Comparison of ENCODE assay signal across 10 cellular contexts in the genomic region with DNA sequence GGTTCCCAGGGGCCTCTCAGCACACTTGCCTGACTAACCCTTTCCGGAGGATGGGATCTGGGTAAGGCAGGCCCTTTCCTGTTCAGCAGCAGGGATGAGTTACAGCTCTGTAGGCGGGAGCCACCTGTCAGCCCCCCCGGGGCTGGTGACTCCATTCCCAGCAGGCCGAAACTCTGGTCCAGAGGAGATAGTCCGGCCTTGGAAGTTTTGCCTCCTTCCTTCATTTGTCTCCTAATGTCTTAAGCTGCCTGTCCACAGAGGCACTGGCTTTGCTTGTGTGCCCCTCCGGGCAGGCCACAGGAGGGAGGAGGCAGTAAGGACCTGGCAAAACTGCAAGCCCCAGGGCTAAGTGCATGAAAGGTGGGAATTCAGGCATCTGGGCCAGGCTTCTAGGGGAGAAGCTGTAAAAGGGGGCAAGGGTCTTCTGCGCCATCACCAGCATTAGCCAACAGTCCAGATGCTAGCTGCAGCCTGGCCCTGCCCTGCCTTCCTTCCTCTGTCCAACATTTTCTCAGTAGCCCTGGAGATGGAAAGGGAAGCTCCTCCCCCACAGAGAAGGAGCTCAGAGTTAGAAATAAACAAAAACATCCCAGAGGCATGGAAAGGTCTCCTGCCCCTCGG. TPM values are rescaled to one million over a fixed set of nuclear protein-coding genes. Genes with fewer than 3 reads are reported as not detected.
DNase-seq lines count a peak whose midpoint lies in the region; ATAC-seq and TF ChIP-seq lines count a peak whose summit lies in the region.
"Had no signal": no experiment of that assay in that cellular context is flagged by ENCODE, and none has a peak within 500 bp of the region (broad histone marks: within the 10 kb centered on the region; RNA-seq: fewer than 3 reads in every experiment).

No MANE protein-coding gene starts in this region.

- H3K9me3 ChIP-seq in uterus = no peaks in the 10 kb centered on the region

- peaks cover 0 to 29% of the 10 kb centered on the region in 2 donors for H3K4me1 ChIP-seq in uterus

- peak overlapping the region; percentile 55 to 79 for H3K4me3 ChIP-seq in uterus

- no peaks in the 10 kb centered on the region for H3K27me3 Mint-ChIP-seq in activated naive CD4-positive, alpha-beta T cell treated with anti-CD3 and anti-CD28 coated beads, Interleukin-2, amount 50 U/mL, for 24 hours

- H3K9me3 Mint-ChIP-seq in activated naive CD4-positive, alpha-beta T cell treated with anti-CD3 and anti-CD28 coated beads, Interleukin-2, amount 50 U/mL, for 24 hours = no peaks in the 10 kb centered on the region

- H3K27ac ChIP-seq in cingulate gyrus (ENCODE audit: low read depth, low read length) = peak overlapping the region; percentile 91
- H3K27ac ChIP-seq in uterus = peak overlapping the region; percentile 98 to 99

- H3K4me1 Mint-ChIP-seq in activated naive CD4-positive, alpha-beta T cell treated with anti-CD3 and anti-CD28 coated beads, Interleukin-2, amount 50 U/mL, for 24 hours = peaks cover 41% of the 10 kb centered on the region

- ATAC-seq in GM19455 (IDR thresholded peaks at IDR 0.05; ENCODE audit: unreplicated experiment) = no peak
- ATAC-seq: activated CD4-positive, CD25-positive, alpha-beta regulatory T cell treated with anti-CD3 and anti-CD28 coated beads, Interleukin-2, amount 50 U/mL, for 24 hours had no signal

- no peaks in the 10 kb centered on the region for H3K36me3 Mint-ChIP-seq in activated naive CD4-positive, alpha-beta T cell treated with anti-CD3 and anti-CD28 coated beads, Interleukin-2, amount 50 U/mL, for 24 hours

- no peak for TF ChIP-seq CTCF in uterus (IDR thresholded peaks at IDR 0.05)

- H3K27ac Mint-ChIP-seq in activated naive CD4-positive, alpha-beta T cell treated with anti-CD3 and anti-CD28 coated beads, Interleukin-2, amount 50 U/mL, for 24 hours = no peak overlapping the region

- no peaks in the 10 kb centered on the region for H3K36me3 ChIP-seq in uterus

- H3K4me3 Mint-ChIP-seq in activated naive CD4-positive, alpha-beta T cell treated with anti-CD3 and anti-CD28 coated beads, Interleukin-2, amount 50 U/mL, for 24 hours = peak overlapping the region; percentile 26

- no peak for TF ChIP-seq POLR2A in uterus (IDR thresholded peaks at IDR 0.05)

- DNase-seq in activated naive CD4-positive, alpha-beta T cell treated with Interleukin-2 at 50 U/mL for 16 hours = no peak
- DNase-seq in mesenteric fat pad (ENCODE audit: low spot score) = peak; percentile 87
- DNase-seq in uterus = peak; percentile 59 to 65
- DNase-seq in globus pallidus (ENCODE audit: low spot score) = no peak
- no peak for DNase-seq in GOT3 (lab: John Stamatoyannopoulos, UW)
- DNase-seq: DND-41 had no signal

- no peaks in the 10 kb centered on the region for H3K27me3 ChIP-seq in uterus

- intact Hi-C loops in uterus (cut with DNase I; ENCODE audit: low total_unique reads) = loop anchor here (10.0 kb wide), 1 partner anchor 125 kb away; a partner anchor contains a TSS

RNA-seq across cellular contexts. Expression of a gene that starts 1.2 kb away (rescaled TPM):
- total RNA-seq in mesenteric fat pad = 543 TPM
- 100 to 1,000 TPM in 3 of 4 donors, 1 to 10 TPM in 1; 8.5 to 368 (median 275) TPM for total RNA-seq in uterus

RNA-seq across cellular contexts. Expression of a gene that starts 11.1 kb away (rescaled TPM):
- total RNA-seq in mesenteric fat pad (265 TPM), uterus (10 to 100 TPM in 3 of 4 donors, 1 to 10 TPM in 1; 5.5 to 68.6 (median 36.2) TPM)

RNA-seq across cellular contexts. Expression of a gene that starts 12.1 kb away (rescaled TPM):
- total RNA-seq in mesenteric fat pad = 78.4 TPM
- 100 to 1,000 TPM in 1 of 4 donors, 10 to 100 TPM in 3; 45.0 to 133 (median 74.2) TPM for total RNA-seq in uterus

RNA-seq across cellular contexts. Expression of a gene that starts 50.6 kb away (rescaled TPM):
- total RNA-seq in mesenteric fat pad (not detected), uterus (not detected)

Comparison
In these comparisons a context has a peak if more than half of its experiments do, and no peak if none do; other contexts are left out.
1. DNase-seq: peak in mesenteric fat pad (single experiment) and uterus (2 of 2); none in activated naive CD4-positive, alpha-beta T cell treated with Interleukin-2 at 50 U/mL for 16 hours (single experiment), globus pallidus (single experiment) and GOT3 (single experiment).